In genomic region chr12:81627336-81628189, GRCh38 we compare ENCODE assay signal across 8 cellular contexts.
DNase-seq lines count a peak whose midpoint lies in the region; ATAC-seq and TF ChIP-seq lines count a peak whose summit lies in the region.

No MANE protein-coding gene starts in this region.

- H3K27ac Mint-ChIP-seq in HFFc6 (no peak overlapping the region), neural crest cell (ENCODE audit: unreplicated experiment) (no peak overlapping the region), T-helper 17 cell (no peak overlapping the region)
- no peak overlapping the region for H3K27ac Mint-ChIP-seq in activated T-helper 2 cell treated with anti-CD3 and anti-CD28 coated beads, Interferon-gamma antibody, Interleukin-2, Interleukin-4, amounts not matched to agents 10 μg/mL and 5 μg/mL and 100 μg/mL, durations not matched to agents 14 hours and 24 hours and 36 hours

- H3K36me3 Mint-ChIP-seq in HFFc6 (ENCODE audit: low read depth): no peaks in the 10 kb centered on the region
- no peaks in the 10 kb centered on the region for H3K36me3 Mint-ChIP-seq in neural crest cell (ENCODE audit: low read depth)
- H3K36me3 Mint-ChIP-seq in activated T-helper 2 cell treated with anti-CD3 and anti-CD28 coated beads, Interferon-gamma antibody, Interleukin-2, Interleukin-4, amounts not matched to agents 10 μg/mL and 5 μg/mL and 100 μg/mL, durations not matched to agents 14 hours and 24 hours and 36 hours (ENCODE audit: low read depth): no peaks in the 10 kb centered on the region
- H3K36me3 Mint-ChIP-seq in T-helper 17 cell (ENCODE audit: low read depth): no peaks in the 10 kb centered on the region

- H3K4me3 Mint-ChIP-seq in HFFc6 (no peak overlapping the region), neural crest cell (no peak overlapping the region), T-helper 17 cell (no peak overlapping the region)
- no peak overlapping the region for H3K4me3 Mint-ChIP-seq in activated T-helper 2 cell treated with anti-CD3 and anti-CD28 coated beads, Interferon-gamma antibody, Interleukin-2, Interleukin-4, amounts not matched to agents 10 μg/mL and 5 μg/mL and 100 μg/mL, durations not matched to agents 14 hours and 24 hours and 36 hours (ENCODE audit: low read depth)

- DNase-seq in AG20443 (ENCODE audit: low spot score): peak; percentile 30
- peak; percentile 32 for DNase-seq in HFFc6
- DNase-seq in NCI-H82 treated with DMSO at 0.1 percent for 48 hours (lab: John Stamatoyannopoulos, UW; ENCODE audit: unreplicated experiment): peak; percentile 36
- DNase-seq in dermis blood vessel endothelial cell: peak; percentile 46
- DNase-seq in neural crest cell (ENCODE audit: low read depth, low spot score): no peak
- no peak for DNase-seq in activated T-helper 2 cell treated with anti-CD3 and anti-CD28 coated beads, Interferon-gamma antibody, Interleukin-2, Interleukin-4, amounts not matched to agents 10 μg/mL and 5 μg/mL and 100 μg/mL, durations not matched to agents 14 hours and 24 hours and 36 hours (ENCODE audit: low spot score)
- no peak for DNase-seq in T-helper 17 cell

- ATAC-seq in T-helper 17 cell (no peak), GM18858 (IDR thresholded peaks at IDR 0.05; ENCODE audit: unreplicated experiment) (no peak)

- TF ChIP-seq CTCF in HFFc6 (IDR thresholded peaks at IDR 0.05): peak; percentile 80
- peak; percentile 84 for TF ChIP-seq CTCF in neural crest cell (conservative IDR thresholded peaks at IDR 0.05)

- H3K9me3 Mint-ChIP-seq in HFFc6: no peaks in the 10 kb centered on the region
- H3K9me3 Mint-ChIP-seq in neural crest cell: no peaks in the 10 kb centered on the region
- no peaks in the 10 kb centered on the region for H3K9me3 Mint-ChIP-seq in activated T-helper 2 cell treated with anti-CD3 and anti-CD28 coated beads, Interferon-gamma antibody, Interleukin-2, Interleukin-4, amounts not matched to agents 10 μg/mL and 5 μg/mL and 100 μg/mL, durations not matched to agents 14 hours and 24 hours and 36 hours

- intact Hi-C loops in activated T-helper 2 cell treated with anti-CD3 and anti-CD28 coated beads, Interferon-gamma antibody, Interleukin-2, Interleukin-4, amounts not matched to agents 10 μg/mL and 5 μg/mL and 100 μg/mL, durations not matched to agents 14 hours and 24 hours and 36 hours (cut with micrococcal nuclease): loop anchor here (5.0 kb wide), 1 partner anchor 175 kb away; no protein-coding TSS in a partner anchor

- H3K4me1 Mint-ChIP-seq in HFFc6 (ENCODE audit: low read depth) (no peaks in the 10 kb centered on the region), neural crest cell (no peaks in the 10 kb centered on the region), T-helper 17 cell (no peaks in the 10 kb centered on the region)
- no peaks in the 10 kb centered on the region for H3K4me1 Mint-ChIP-seq in activated T-helper 2 cell treated with anti-CD3 and anti-CD28 coated beads, Interferon-gamma antibody, Interleukin-2, Interleukin-4, amounts not matched to agents 10 μg/mL and 5 μg/mL and 100 μg/mL, durations not matched to agents 14 hours and 24 hours and 36 hours (ENCODE audit: low read depth)

- H3K27me3 Mint-ChIP-seq in HFFc6 (ENCODE audit: insufficient read depth): peaks cover 2% of the 10 kb centered on the region; the same call in 1 of the 2 replicates
- H3K27me3 Mint-ChIP-seq in neural crest cell (ENCODE audit: low read depth): peaks cover 9% of the 10 kb centered on the region
- H3K27me3 Mint-ChIP-seq in activated T-helper 2 cell treated with anti-CD3 and anti-CD28 coated beads, Interferon-gamma antibody, Interleukin-2, Interleukin-4, amounts not matched to agents 10 μg/mL and 5 μg/mL and 100 μg/mL, durations not matched to agents 14 hours and 24 hours and 36 hours (ENCODE audit: low read depth): no peaks in the 10 kb centered on the region
- no peaks in the 10 kb centered on the region for H3K27me3 Mint-ChIP-seq in T-helper 17 cell

- no peaks in the 10 kb centered on the region for H3K9me3 ChIP-seq in T-helper 17 cell (ENCODE audit: control insufficient read depth, low read length, poor library complexity, severe bottlenecking)

Comparison
In these comparisons a context has a peak if more than half of its experiments do, and no peak if none do; other contexts are left out.
1. DNase-seq: peak in AG20443 (single experiment), HFFc6 (single experiment), NCI-H82 treated with DMSO at 0.1 percent for 48 hours (single experiment) and dermis blood vessel endothelial cell (single experiment); none in neural crest cell (single experiment), activated T-helper 2 cell treated with anti-CD3 and anti-CD28 coated beads, Interferon-gamma antibody, Interleukin-2, Interleukin-4, amounts not matched to agents 10 μg/mL and 5 μg/mL and 100 μg/mL, durations not matched to agents 14 hours and 24 hours and 36 hours (single experiment) and T-helper 17 cell (0 of 3).